Comparison of ENCODE assay signal across 8 cellular contexts in the genomic region with DNA sequence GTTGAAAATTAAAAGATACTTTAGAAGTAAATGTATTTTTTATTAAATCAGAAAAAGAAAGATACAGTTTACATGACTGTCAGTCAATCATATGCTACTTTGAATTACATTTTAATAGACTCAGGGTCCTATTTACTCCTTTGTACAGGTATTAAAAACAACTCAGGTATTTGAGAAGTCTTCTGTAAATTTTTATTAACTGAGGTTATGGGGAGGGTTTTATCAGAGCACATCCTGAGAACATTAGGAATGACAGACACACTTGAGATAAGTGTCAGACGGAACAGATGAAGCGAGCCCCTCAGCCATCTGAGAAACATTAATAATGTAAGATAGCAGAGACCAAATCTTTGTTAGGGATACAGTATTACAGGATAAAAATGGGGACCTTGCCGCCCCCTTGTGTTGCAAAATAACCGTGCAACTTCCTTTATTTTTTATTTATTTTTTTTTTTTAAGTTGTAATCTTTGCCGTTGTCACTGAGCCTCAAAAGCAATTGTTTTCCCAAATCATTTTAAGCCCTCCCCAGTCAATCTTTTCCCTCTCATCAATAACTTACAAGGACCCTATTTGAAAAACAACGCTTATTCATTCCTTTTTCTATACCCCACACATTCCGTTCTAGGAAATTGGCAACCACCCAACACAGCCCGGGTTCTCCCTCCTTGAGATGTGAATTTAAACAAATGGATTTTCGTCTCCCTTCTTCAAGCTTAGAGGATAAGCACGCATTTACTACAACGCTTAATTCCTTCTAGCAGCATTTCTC.
DNase-seq lines count a peak whose midpoint lies in the region; ATAC-seq, FAIRE-seq and TF ChIP-seq lines count a peak whose summit lies in the region.

No MANE protein-coding gene starts in this region.

- no peaks in the 10 kb centered on the region for H3K36me3 ChIP-seq in GM12878 (ENCODE audit: control insufficient read depth in 2 of 2, insufficient read depth in 2 of 2, low read length in 1 of 2)

- no peak for DNase-seq in AG04449 (ENCODE audit: low read depth, low spot score)
- DNase-seq in RKO (ENCODE audit: low spot score), result peak; percentile 39
- no peak for DNase-seq in GM12878 (ENCODE audit: low read depth, low spot score)
- peak; percentile 42 for DNase-seq in medulla oblongata (ENCODE audit: extremely low spot score)
- no peak for DNase-seq in GOT3 (lab: John Stamatoyannopoulos, UW)

- peak; percentile 25 for TF ChIP-seq CTCF in AG04449 (IDR thresholded peaks at IDR 0.05; ENCODE audit: insufficient read depth, low read length, missing control alignments)
- TF ChIP-seq CTCF in GM12872 (IDR thresholded peaks at IDR 0.05; ENCODE audit: insufficient read depth, low read depth, low read length), result peak; percentile 64
- TF ChIP-seq CTCF in GM12878 (IDR thresholded peaks at IDR 0.05 in 2 of 3, conservative IDR thresholded peaks at IDR 0.05 in 1 of 3; ENCODE audit: control insufficient read depth in 2 of 3, extremely low read depth in 1 of 3, insufficient read depth in 1 of 3, low read depth in 3 of 3, low read length in 3 of 3), result peak; percentile 40 to 55 (median 54)

- BruUV-seq in GM12878 (replicated peaks; lab: Mats Ljungman, UMichigan), result no TSS peak

- peaks cover 42% of the 10 kb centered on the region for H3K4me1 ChIP-seq in GM12878 (ENCODE audit: control insufficient read depth, insufficient read depth, low read length)

- in situ Hi-C loops in GM12878 (cut with MboI), result loop anchor here (5.0 kb wide), 4 partner anchors 119 to 531 kb away; no protein-coding TSS in a partner anchor

- CTCF ChIA-PET in AG04449 (lab: Yijun Ruan, JAX), result interaction anchor here (0.8 to 6.9 kb wide), 13 partner anchors 8 to 1632 kb away, joined by 3 to 128 read pairs (median 5); a partner anchor contains a TSS
- CTCF ChIA-PET in GM12878 (lab: Yijun Ruan, JAX), result interaction anchor here (0.6 to 20.5 kb wide), 8 partner anchors 9 to 379 kb away, joined by 3 to 258 read pairs (median 4); no protein-coding TSS in a partner anchor

- WGBS in GM12878 (ENCODE audit: insufficient coverage, insufficient replicate concordance, low lambda C conversion rate, missing lambda C conversion rate), result 23% methylated on average over 11 of the region's 11 CpGs

- H3K27me3 ChIP-seq in GM12878 (replicated peaks in 1 of 2; ENCODE audit: control insufficient read depth in 2 of 2, insufficient read depth in 2 of 2, low read length in 1 of 2), result no peaks in the 10 kb centered on the region

- no peak overlapping the region for H2AFZ ChIP-seq in GM12878 (ENCODE audit: control insufficient read depth, low read depth, low read length)

- no peak for TF ChIP-seq POLR2A in GM12878 (IDR thresholded peaks at IDR 0.05; ENCODE audit: low read depth, low read length)

- no peak for FAIRE-seq in GM12878 (lab: Jason Lieb, UNC)

- no peak overlapping the region for H3K4me2 ChIP-seq in GM12878 (ENCODE audit: control insufficient read depth, insufficient read depth)

- RAD21 ChIA-PET in GM12878 (lab: Charles Lee; ENCODE audit: unreplicated experiment), result no interaction called here

- no peaks in the 10 kb centered on the region for H3K9me3 ChIP-seq in GM12878 (replicated peaks; ENCODE audit: control insufficient read depth, insufficient read depth, low read length)

- peaks cover 5% of the 10 kb centered on the region for H3K79me2 ChIP-seq in GM12878 (ENCODE audit: control insufficient read depth, insufficient read depth, low read length)

- no peak overlapping the region for H3K9ac ChIP-seq in GM12878 (ENCODE audit: control insufficient read depth, insufficient read depth, low read length)

- H3K4me3 ChIP-seq in AG04449 (ENCODE audit: low read depth, low read length) (peak overlapping the region; percentile 35; the same call in 1 of the 2 replicates), GM12878 (no peak overlapping the region)

- POLR2A ChIA-PET in AG04449 (lab: Yijun Ruan, JAX) (no interaction called here), GM12878 (lab: Charles Lee) (no interaction called here)

- intact Hi-C loops in GM12878 (cut with micrococcal nuclease; ENCODE audit: unreplicated experiment), result loop anchor here (1.0 to 5.0 kb wide), 6 partner anchors 36 to 726 kb away; no protein-coding TSS in a partner anchor

- TF ChIP-seq EP300 in GM12878 (IDR thresholded peaks at IDR 0.05; ENCODE audit: borderline replicate concordance in 1 of 2, control insufficient read depth in 1 of 2, low read depth in 2 of 2, low read length in 2 of 2), result no peak

- SMC1A ChIA-PET in GM12878 (lab: Charles Lee; ENCODE audit: uncharacterized antibody, unreplicated experiment), result interaction anchor here (1.2 to 18.6 kb wide), 7 partner anchors 12 to 120 kb away, joined by 3 to 384 read pairs (median 23); no protein-coding TSS in a partner anchor

- H3K27ac ChIP-seq in GM12878 (ENCODE audit: control insufficient read depth, insufficient read depth), result no peak overlapping the region

- no peaks in the 10 kb centered on the region for H4K20me1 ChIP-seq in GM12878 (ENCODE audit: control insufficient read depth, insufficient read depth)

- ATAC-seq in GM12878, result peak; percentile 13; the same call in 1 of the 3 replicates
- no peak for ATAC-seq in GM21737 (IDR thresholded peaks at IDR 0.05; ENCODE audit: unreplicated experiment)
- no peak for ATAC-seq in GM21619 (IDR thresholded peaks at IDR 0.05; ENCODE audit: unreplicated experiment)

- peak; percentile 68 for TF ChIP-seq RAD21 in GM12878 (IDR thresholded peaks at IDR 0.05; ENCODE audit: insufficient read depth, low read depth, low read length)

TF ChIP-seq in GM12878, 131 proteins besides CTCF, POLR2A, EP300 and RAD21:
- TF ChIP-seq MEF2A (IDR thresholded peaks at IDR 0.05; ENCODE audit: insufficient read depth, low read depth, low read length) (0 out of 2 replicates have a peak, but pooled peaks have one; percentile 10), SMC3 (IDR thresholded peaks at IDR 0.05; ENCODE audit: borderline replicate concordance, low read length) (peak; percentile 65), NFXL1 (IDR thresholded peaks at IDR 0.05; ENCODE audit: borderline replicate concordance) (peak; percentile 92), ZNF384 (IDR thresholded peaks at IDR 0.05; ENCODE audit: borderline replicate concordance, low read depth, low read length) (peak; percentile 82), ETV6 (conservative IDR thresholded peaks at IDR 0.05 in 1 of 2, IDR thresholded peaks at IDR 0.05 in 1 of 2; ENCODE audit: borderline replicate concordance in 1 of 2, low read depth in 1 of 2) (peak in 1 of 2 experiments; percentile 84; a peak in 1 of 4 replicates)
- TF ChIP-seq, protein P1, sequence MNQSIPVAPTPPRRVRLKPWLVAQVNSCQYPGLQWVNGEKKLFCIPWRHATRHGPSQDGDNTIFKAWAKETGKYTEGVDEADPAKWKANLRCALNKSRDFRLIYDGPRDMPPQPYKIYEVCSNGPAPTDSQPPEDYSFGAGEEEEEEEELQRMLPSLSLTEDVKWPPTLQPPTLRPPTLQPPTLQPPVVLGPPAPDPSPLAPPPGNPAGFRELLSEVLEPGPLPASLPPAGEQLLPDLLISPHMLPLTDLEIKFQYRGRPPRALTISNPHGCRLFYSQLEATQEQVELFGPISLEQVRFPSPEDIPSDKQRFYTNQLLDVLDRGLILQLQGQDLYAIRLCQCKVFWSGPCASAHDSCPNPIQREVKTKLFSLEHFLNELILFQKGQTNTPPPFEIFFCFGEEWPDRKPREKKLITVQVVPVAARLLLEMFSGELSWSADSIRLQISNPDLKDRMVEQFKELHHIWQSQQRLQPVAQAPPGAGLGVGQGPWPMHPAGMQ (IDR thresholded peaks at IDR 0.05; ENCODE audit: borderline replicate concordance), result no peak

Comparison
In these comparisons a context has a peak if more than half of its experiments do, and no peak if none do; other contexts are left out.
1. DNase-seq: peak in RKO (single experiment) and medulla oblongata (single experiment); none in AG04449 (single experiment), GM12878 (single experiment) and GOT3 (single experiment).
2. Peak in every context shown above with its lines, with median percentiles within 50 percentile points of each other: CTCF ChIP-seq.